In genomic region chr2:150621800-150622199, GRCh38 we compare ENCODE assay signal across 12 cellular contexts.
A peak's percentile ranks its signal among the peaks of the same experiment; 100 is the strongest.
DNase-seq lines count a peak whose midpoint lies in the region; ATAC-seq and TF ChIP-seq lines count a peak whose summit lies in the region.
"Had no signal": no experiment of that assay in that cellular context is flagged by ENCODE, and none has a peak within 500 bp of the region (broad histone marks: within the 10 kb centered on the region; RNA-seq: fewer than 3 reads in every experiment).

No MANE protein-coding gene starts in this region.

- TF ChIP-seq CTCF in gastrocnemius medialis (IDR thresholded peaks at IDR 0.05 in 4 of 5, conservative IDR thresholded peaks at IDR 0.05 in 1 of 5) (no peak), spleen (IDR thresholded peaks at IDR 0.05 in 8 of 11, conservative IDR thresholded peaks at IDR 0.05 in 3 of 11) (no peak)

- H3K4me3 ChIP-seq in GM23248, result no peak overlapping the region
- no peak overlapping the region for H3K4me3 ChIP-seq in gastrocnemius medialis
- H3K4me3 ChIP-seq in spleen, result no peak overlapping the region
- H3K4me3 ChIP-seq: gastroesophageal sphincter, skin epidermis had no signal

- 0 out of 2 replicates have a peak overlapping the region, but pooled peaks have one; percentile 31 for H3K9ac ChIP-seq in GM23248

- H3K4me1 ChIP-seq in GM23248 (ENCODE audit: insufficient read depth), result peaks cover 64% of the 10 kb centered on the region
- peaks cover 8 to 14% of the 10 kb centered on the region in 2 donors for H3K4me1 ChIP-seq in gastrocnemius medialis
- H3K4me1 ChIP-seq in spleen, result no peaks in the 10 kb centered on the region

- WGBS in GM23248 (ENCODE audit: low coverage in 1 of 2, low lambda C conversion rate in 2 of 2, missing lambda C conversion rate in 2 of 2), 2 experiments, result 0 to 4% methylated on average over 2 of the region's 2 CpGs
- 67 to 92% (median 80%) methylated on average over 2 of the region's 2 CpGs for WGBS in spleen, 5 donors

- peak overlapping the region; percentile 80 for H3K27ac ChIP-seq in GM23248
- peak overlapping the region in 3 of 4 donors; percentile 49 to 52 (median 51) for H3K27ac ChIP-seq in gastrocnemius medialis
- no peak overlapping the region for H3K27ac ChIP-seq in spleen

- H3K9me3 ChIP-seq in GM23248 (ENCODE audit: low read depth) (no peaks in the 10 kb centered on the region), gastrocnemius medialis (no peaks in the 10 kb centered on the region), spleen (no peaks in the 10 kb centered on the region)
- H3K9me3 ChIP-seq: gastroesophageal sphincter had no signal

- peak overlapping the region; percentile 70 for H3K4me2 ChIP-seq in GM23248 (ENCODE audit: unreplicated experiment)

- H3K36me3 ChIP-seq in GM23248 (ENCODE audit: low read depth), result no peaks in the 10 kb centered on the region
- no peaks in the 10 kb centered on the region for H3K36me3 ChIP-seq in gastrocnemius medialis
- H3K36me3 ChIP-seq in spleen, result no peaks in the 10 kb centered on the region
- H3K36me3 ChIP-seq: gastroesophageal sphincter had no signal

- H3K79me2 ChIP-seq in GM23248 (ENCODE audit: insufficient read depth), result no peaks in the 10 kb centered on the region

- intact Hi-C loops in gastrocnemius medialis (cut with DNase I; ENCODE audit: low total_unique reads) (no loop called here), spleen (cut with DNase I; ENCODE audit: low total_unique reads) (no loop called here)

- no peaks in the 10 kb centered on the region for H3K9me2 ChIP-seq in GM23248 (ENCODE audit: insufficient read depth)

- in situ Hi-C loops in GM23248 (cut with MboI) (loop anchor here (25.0 kb wide), 1 partner anchor 416 kb away; no protein-coding TSS in a partner anchor), gastrocnemius medialis (cut with MboI; ENCODE audit: low sequenced_read_pairs in 4 of 4) (no loop called here)

- H2AFZ ChIP-seq in GM23248, result no peak overlapping the region

- TF ChIP-seq POLR2A in gastrocnemius medialis (IDR thresholded peaks at IDR 0.05) (no peak), spleen (IDR thresholded peaks at IDR 0.05) (no peak)

- H4K20me1 ChIP-seq in GM23248 (ENCODE audit: insufficient read depth), result no peaks in the 10 kb centered on the region

- DNase-seq in GM23248 (peak; percentile 96), T1000 (lab: John Stamatoyannopoulos, UW) (peak; percentile 34), fibroblast of peridontal ligament (ENCODE audit: extremely low read depth) (peak; percentile 88), gastrocnemius medialis (no peak), spleen (no peak), NCI-H510A treated with DMSO at 0.1 percent for 48 hours (lab: John Stamatoyannopoulos, UW) (no peak), germinal center (ENCODE audit: low spot score) (no peak), NCI-H2107 treated with DMSO at 0.1 percent for 48 hours (lab: John Stamatoyannopoulos, UW; ENCODE audit: unreplicated experiment) (no peak)
- DNase-seq: amygdala, NCI-H446 treated with DMSO at 0.1 percent for 48 hours had no signal

- peak; percentile 39 to 82 for ATAC-seq in gastrocnemius medialis
- ATAC-seq: gastroesophageal sphincter had no signal

- H3K27me3 ChIP-seq in GM23248 (replicated peaks; ENCODE audit: insufficient read depth) (no peaks in the 10 kb centered on the region), gastrocnemius medialis (no peaks in the 10 kb centered on the region), spleen (replicated peaks in 1 of 7) (no peaks in the 10 kb centered on the region)
- H3K27me3 ChIP-seq: gastroesophageal sphincter had no signal

- H3F3A ChIP-seq in GM23248 (ENCODE audit: insufficient read depth), result peaks cover 54% of the 10 kb centered on the region

Comparison
In these comparisons a context has a peak if more than half of its experiments do, and no peak if none do; other contexts are left out.
1. DNase-seq: peak in GM23248 (single experiment), T1000 (single experiment) and fibroblast of peridontal ligament (single experiment); none in gastrocnemius medialis (0 of 2), spleen (single experiment), NCI-H510A treated with DMSO at 0.1 percent for 48 hours (single experiment), germinal center (single experiment) and NCI-H2107 treated with DMSO at 0.1 percent for 48 hours (single experiment).
2. H3K27ac ChIP-seq: peak in GM23248 (single experiment) and gastrocnemius medialis (3 of 4); none in spleen (0 of 8).